ENCODE assay signal across 15 cellular contexts in the genomic region with DNA sequence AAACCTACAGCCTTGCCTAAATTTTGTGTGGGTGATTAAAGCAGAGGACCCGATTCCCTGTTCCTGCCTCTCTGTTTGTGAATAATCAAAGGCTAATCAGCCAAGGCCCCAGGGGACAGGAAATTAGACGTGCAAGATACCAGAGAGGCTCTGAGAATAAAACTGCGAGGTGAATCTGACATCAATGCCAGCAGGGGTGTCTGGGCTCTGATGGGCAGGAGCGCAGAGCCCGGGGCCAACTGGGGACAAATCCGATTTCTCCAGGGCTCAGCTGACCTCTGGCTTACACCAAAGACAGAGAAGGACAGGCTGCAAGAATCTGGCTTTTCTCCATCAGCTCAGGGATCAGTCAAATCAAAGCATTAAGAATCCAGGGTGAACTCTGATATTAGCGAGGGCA.
DNase-seq lines count a peak whose midpoint lies in the region; ATAC-seq lines count a peak whose summit lies in the region.
"Had no signal": no experiment of that assay in that cellular context is flagged by ENCODE, and none has a peak within 500 bp of the region (broad histone marks: within the 10 kb centered on the region; RNA-seq: fewer than 3 reads in every experiment).

No MANE protein-coding gene starts in this region.

- no peak overlapping the region for H2AFZ ChIP-seq in GM23248

- H3K4me1 ChIP-seq in GM23248 (ENCODE audit: insufficient read depth), result 0 out of 2 replicates have a peak, but pooled peaks cover 3% of the 10 kb centered on the region
- peaks cover 21 to 42% (median 27%) of the 10 kb centered on the region in 3 donors for H3K4me1 ChIP-seq in skeletal muscle tissue (ENCODE audit: control insufficient read depth in 3 of 3, insufficient read depth in 3 of 3, low read length in 3 of 3)
- H3K4me1 ChIP-seq: colonic mucosa had no signal

- peaks cover 91% of the 10 kb centered on the region for H3K79me2 ChIP-seq in GM23248 (ENCODE audit: insufficient read depth)

- H3K36me3 Mint-ChIP-seq in T-cell, result peaks cover 19% of the 10 kb centered on the region

- H3K27me3 Mint-ChIP-seq in T-cell, result no peaks in the 10 kb centered on the region

- H3K27me3 ChIP-seq in GM23248 (replicated peaks; ENCODE audit: insufficient read depth) (no peaks in the 10 kb centered on the region), skeletal muscle tissue (ENCODE audit: control insufficient read depth in 3 of 3, insufficient read depth in 3 of 3, low read length in 3 of 3) (no peaks in the 10 kb centered on the region)
- H3K27me3 ChIP-seq: colonic mucosa had no signal

- H4K20me1 ChIP-seq in GM23248 (ENCODE audit: insufficient read depth), result no peaks in the 10 kb centered on the region; the same call in 1 of the 2 replicates

- ATAC-seq in left cardiac atrium (peak; percentile 81 to 89), T-cell (replicated peaks in 1 of 4) (no peak), HG03139 (IDR thresholded peaks at IDR 0.05; ENCODE audit: unreplicated experiment) (no peak)

- H3K36me3 ChIP-seq in GM23248 (ENCODE audit: low read depth), result no peaks in the 10 kb centered on the region
- H3K36me3 ChIP-seq in skeletal muscle tissue (ENCODE audit: control insufficient read depth in 3 of 3, insufficient read depth in 3 of 3, low read length in 3 of 3), result no peaks in the 10 kb centered on the region
- H3K36me3 ChIP-seq: colonic mucosa had no signal

- CTCF ChIA-PET in T-cell (lab: Charles Lee), result no interaction called here

- intact Hi-C loops in left cardiac atrium (cut with DNase I), result no loop called here

- in situ Hi-C loops in GM23248 (cut with MboI), result no loop called here

- H3K9ac ChIP-seq in GM23248 (0 out of 2 replicates have a peak overlapping the region, but pooled peaks have one; percentile 8), skeletal muscle tissue (ENCODE audit: low read depth in 1 of 3, low read length in 3 of 3) (peak overlapping the region in 1 of 3 donors; percentile 52)

- POLR2A ChIA-PET in T-cell (lab: Charles Lee), result no interaction called here

- H3K4me2 ChIP-seq in GM23248 (ENCODE audit: unreplicated experiment), result no peak overlapping the region

- no peaks in the 10 kb centered on the region for H3K9me2 ChIP-seq in GM23248 (ENCODE audit: insufficient read depth)

- no peak overlapping the region for H3K4me3 Mint-ChIP-seq in T-cell

- H3F3A ChIP-seq in GM23248 (ENCODE audit: insufficient read depth), result peaks cover 7% of the 10 kb centered on the region; the same call in 1 of the 2 replicates

- H3K27ac ChIP-seq in GM23248, result no peak overlapping the region
- peak overlapping the region; percentile 38 for H3K27ac ChIP-seq in skeletal muscle tissue (ENCODE audit: low read depth, low read length)
- H3K27ac ChIP-seq: colonic mucosa had no signal

- peaks cover 11 to 28% (median 13%) of the 10 kb centered on the region in 3 donors for H3K4me1 Mint-ChIP-seq in T-cell

- WGBS in GM23248 (ENCODE audit: low coverage in 1 of 2, low lambda C conversion rate in 2 of 2, missing lambda C conversion rate in 2 of 2), 2 experiments, result 33 to 34% methylated on average over 7 of the region's 7 CpGs

- H3K9me3 Mint-ChIP-seq in T-cell, result no peaks in the 10 kb centered on the region

- DNase-seq in GM23248 (no peak), SK-N-DZ (ENCODE audit: low spot score) (peak; percentile 70), left cardiac atrium (peak; percentile 60), T-cell (no peak), foreskin melanocyte (no peak)
- DNase-seq: activated CD4-positive, alpha-beta T cell treated with anti-CD3 and anti-CD28 coated beads for 4 hours; activated naive CD4-positive, alpha-beta T cell; AML-193; colonic mucosa; DMS153; NCI-H1930; stimulated activated CD4-positive, alpha-beta T cell treated with anti-CD3 and anti-CD28 coated beads, Interleukin-4, amount 100 ng/mL, for 1 hour; T-helper 9 cell had no signal

- H3K9me3 ChIP-seq in GM23248 (ENCODE audit: low read depth) (no peaks in the 10 kb centered on the region), skeletal muscle tissue (ENCODE audit: control insufficient read depth in 3 of 3, low read length in 3 of 3) (no peaks in the 10 kb centered on the region)
- H3K9me3 ChIP-seq: colonic mucosa had no signal

- H3K4me3 ChIP-seq in GM23248, result no peak overlapping the region
- H3K4me3 ChIP-seq in skeletal muscle tissue (ENCODE audit: low read length in 3 of 3), result no peak overlapping the region
- H3K4me3 ChIP-seq: colonic mucosa had no signal

- no peak overlapping the region for H3K27ac Mint-ChIP-seq in T-cell

Comparison
In these comparisons a context has a peak if more than half of its experiments do, and no peak if none do; other contexts are left out.
1. DNase-seq: peak in SK-N-DZ (single experiment) and left cardiac atrium (single experiment); none in GM23248 (single experiment), T-cell (0 of 34) and foreskin melanocyte (single experiment).
2. ATAC-seq: peak in left cardiac atrium (2 of 2); none in T-cell (0 of 4) and HG03139 (single experiment).